In the genomic region with DNA sequence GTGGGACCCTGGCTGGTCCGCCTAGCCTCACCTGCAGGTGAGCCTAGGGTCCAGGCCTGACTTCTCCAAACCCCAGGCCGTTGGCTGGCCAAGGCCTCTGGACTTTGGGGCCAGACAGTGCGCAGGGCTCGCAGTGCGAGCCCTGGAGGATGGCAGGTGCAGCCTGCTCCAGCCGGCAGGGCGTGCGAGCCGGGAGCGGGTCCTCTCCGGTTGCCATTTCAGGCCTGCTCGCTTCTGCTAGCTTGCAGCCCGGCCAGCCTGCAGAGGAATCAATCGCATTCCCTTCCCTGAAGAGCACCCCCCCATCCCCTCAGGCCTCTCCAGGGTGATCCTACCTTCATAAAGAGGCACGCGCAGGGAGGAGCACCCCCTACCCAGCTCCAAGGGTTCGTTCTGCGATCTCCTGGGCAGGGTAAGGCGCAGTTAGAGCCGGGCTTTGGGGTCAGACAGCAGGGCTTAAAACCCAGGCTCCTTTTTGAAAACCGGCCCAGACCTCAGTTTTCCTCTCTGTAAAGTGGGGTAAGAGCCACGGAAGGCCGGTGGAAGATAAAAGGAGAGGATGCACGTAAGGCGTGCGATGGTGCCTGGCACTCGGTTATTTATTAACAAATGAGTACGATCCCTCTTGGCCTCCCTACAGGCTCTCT, we compare ENCODE assay signal across 1 cellular context.
A peak's percentile ranks its signal among the peaks of the same experiment; 100 is the strongest.
TF ChIP-seq lines count a peak whose summit lies in the region.

No MANE protein-coding gene starts in this region.

TF ChIP-seq in HepG2, 621 proteins besides CTCF, POLR2A, EP300 and RAD21:
- no peak for TF ChIP-seq NPAS2 (CRISPR knock-in tag; IDR thresholded peaks at IDR 0.05; ENCODE audit: borderline replicate concordance)
- peak; percentile 86 for TF ChIP-seq ZNF629 (CRISPR knock-in tag; conservative IDR thresholded peaks at IDR 0.05)
- TF ChIP-seq MTA3 (CRISPR knock-in tag; IDR thresholded peaks at IDR 0.05), result no peak
- no peak for TF ChIP-seq ZNF557 (CRISPR knock-in tag; IDR thresholded peaks at IDR 0.05)
- TF ChIP-seq, protein P1, sequence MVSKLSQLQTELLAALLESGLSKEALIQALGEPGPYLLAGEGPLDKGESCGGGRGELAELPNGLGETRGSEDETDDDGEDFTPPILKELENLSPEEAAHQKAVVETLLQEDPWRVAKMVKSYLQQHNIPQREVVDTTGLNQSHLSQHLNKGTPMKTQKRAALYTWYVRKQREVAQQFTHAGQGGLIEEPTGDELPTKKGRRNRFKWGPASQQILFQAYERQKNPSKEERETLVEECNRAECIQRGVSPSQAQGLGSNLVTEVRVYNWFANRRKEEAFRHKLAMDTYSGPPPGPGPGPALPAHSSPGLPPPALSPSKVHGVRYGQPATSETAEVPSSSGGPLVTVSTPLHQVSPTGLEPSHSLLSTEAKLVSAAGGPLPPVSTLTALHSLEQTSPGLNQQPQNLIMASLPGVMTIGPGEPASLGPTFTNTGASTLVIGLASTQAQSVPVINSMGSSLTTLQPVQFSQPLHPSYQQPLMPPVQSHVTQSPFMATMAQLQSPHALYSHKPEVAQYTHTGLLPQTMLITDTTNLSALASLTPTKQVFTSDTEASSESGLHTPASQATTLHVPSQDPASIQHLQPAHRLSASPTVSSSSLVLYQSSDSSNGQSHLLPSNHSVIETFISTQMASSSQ (IDR thresholded peaks at IDR 0.05; ENCODE audit: low read depth), result no peak
- TF ChIP-seq, protein P1 (CRISPR knock-in tag; IDR thresholded peaks at IDR 0.05; ENCODE audit: borderline replicate concordance), result 0 out of 2 replicates have a peak, but pooled peaks have one; percentile 25
TF ChIP-seq in HepG2: peak in this region for 2.
